10 cellular contexts compared by ENCODE assay signal in genomic region chr6:72689107-72689954, GRCh38.
A peak's percentile ranks its signal among the peaks of the same experiment; 100 is the strongest.
DNase-seq lines count a peak whose midpoint lies in the region; ATAC-seq and TF ChIP-seq lines count a peak whose summit lies in the region.
"Had no signal": no experiment of that assay in that cellular context is flagged by ENCODE, and none has a peak within 500 bp of the region (broad histone marks: within the 10 kb centered on the region; RNA-seq: fewer than 3 reads in every experiment).

No MANE protein-coding gene starts in this region.

- no peak overlapping the region for H3K18ac ChIP-seq in neuronal stem cell (ENCODE audit: low read length)

- no peak overlapping the region for H2BK120ac ChIP-seq in neuronal stem cell (ENCODE audit: low read depth, low read length)

- H3K9me3 ChIP-seq in neuronal stem cell (replicated peaks in 1 of 2; ENCODE audit: control insufficient read depth in 2 of 2, insufficient read depth in 1 of 2, low read depth in 1 of 2, low read length in 2 of 2): no peaks in the 10 kb centered on the region
- H3K9me3 ChIP-seq: mucosa of descending colon had no signal

- H3K14ac ChIP-seq in neuronal stem cell (ENCODE audit: low read length): no peak overlapping the region

- TF ChIP-seq CTCF in lower leg skin (IDR thresholded peaks at IDR 0.05): no peak

- H2AK5ac ChIP-seq in neuronal stem cell (ENCODE audit: low read depth, low read length): no peak overlapping the region

- H3K36me3 ChIP-seq in neuronal stem cell (replicated peaks in 1 of 2; ENCODE audit: control insufficient read depth in 2 of 2, insufficient read depth in 2 of 2, low read length in 2 of 2): no peaks in the 10 kb centered on the region

- H2BK15ac ChIP-seq in neuronal stem cell (ENCODE audit: low read length): no peak overlapping the region

- H3K27ac ChIP-seq in neuronal stem cell (replicated peaks; ENCODE audit: low read length): no peak overlapping the region

- no CpG with 5 or more reads among the region's 7 CpGs for WGBS in neuronal stem cell (ENCODE audit: extremely low coverage in 2 of 2, insufficient read length in 2 of 2, insufficient replicate concordance in 1 of 2), 2 donors
- 79 to 82% methylated on average over 7 of the region's 7 CpGs for WGBS in lower leg skin, 2 donors

- no peak overlapping the region for H4K8ac ChIP-seq in neuronal stem cell (ENCODE audit: low read depth, low read length)

- no peak for TF ChIP-seq POLR2A in lower leg skin (IDR thresholded peaks at IDR 0.05)

- H3K4me2 ChIP-seq in neuronal stem cell (ENCODE audit: insufficient read depth, low read length, poor library complexity, severe bottlenecking): no peak overlapping the region

- no peak overlapping the region for H2BK12ac ChIP-seq in neuronal stem cell (ENCODE audit: low read length)

- H3K4me3 ChIP-seq in neuronal stem cell (ENCODE audit: low read length in 2 of 2) (no peak overlapping the region), lower leg skin (ENCODE audit: low read depth, poor library complexity, severe bottlenecking) (no peak overlapping the region)
- H3K4me3 ChIP-seq: mucosa of descending colon had no signal

- H3K4ac ChIP-seq in neuronal stem cell (ENCODE audit: low read length): no peak overlapping the region

- H3K9ac ChIP-seq in neuronal stem cell (ENCODE audit: low read depth, low read length, poor library complexity): no peak overlapping the region

- no peaks in the 10 kb centered on the region for H3K4me1 ChIP-seq in neuronal stem cell (ENCODE audit: control insufficient read depth in 2 of 2, insufficient read depth in 1 of 2, low read depth in 1 of 2, low read length in 2 of 2)

- H2BK5ac ChIP-seq in neuronal stem cell (ENCODE audit: low read length): no peak overlapping the region

- DNase-seq in neuronal stem cell (ENCODE audit: low spot score): peak; percentile 8
- no peak for DNase-seq in stimulated activated CD4-positive, alpha-beta T cell treated with anti-CD3 and anti-CD28 coated beads, Interleukin-4, amount 100 ng/mL, for 4 hours
- DNase-seq in lower leg skin (ENCODE audit: low spot score in 2 of 2): no peak
- DNase-seq in stimulated activated CD4-positive, alpha-beta T cell treated with anti-CD3 and anti-CD28 coated beads, Interleukin-2, amount 100 ng/mL, for 48 hours: no peak
- no peak for DNase-seq in activated CD4-positive, alpha-beta T cell treated with anti-CD3 and anti-CD28 coated beads for 4 hours
- DNase-seq: mucosa of descending colon, NCI-H146 had no signal

- H3K23ac ChIP-seq in neuronal stem cell (ENCODE audit: low read depth, low read length, poor library complexity): no peak overlapping the region

- H3K79me1 ChIP-seq in neuronal stem cell (ENCODE audit: low read depth, low read length): no peaks in the 10 kb centered on the region

- intact Hi-C loops in lower leg skin (cut with DNase I; ENCODE audit: low total_unique reads): no loop called here

- no peaks in the 10 kb centered on the region for H3K27me3 ChIP-seq in neuronal stem cell (ENCODE audit: control insufficient read depth in 3 of 3, insufficient read depth in 3 of 3, low read depth in 1 of 3, low read length in 3 of 3)

- H2AFZ ChIP-seq in neuronal stem cell (ENCODE audit: low read length): no peak overlapping the region

- no peak overlapping the region for H4K91ac ChIP-seq in neuronal stem cell (ENCODE audit: low read depth, low read length, poor library complexity)

- ATAC-seq in GM18873 (IDR thresholded peaks at IDR 0.05; ENCODE audit: low FRiP score, unreplicated experiment): peak; percentile 82
- ATAC-seq in GM21786 (IDR thresholded peaks at IDR 0.05; ENCODE audit: unreplicated experiment): peak; percentile 88
- ATAC-seq in HG03439 (IDR thresholded peaks at IDR 0.05; ENCODE audit: unreplicated experiment): peak; percentile 86
- ATAC-seq: mucosa of descending colon had no signal
